Comparison of ENCODE assay signal across 8 cellular contexts in the genomic region with DNA sequence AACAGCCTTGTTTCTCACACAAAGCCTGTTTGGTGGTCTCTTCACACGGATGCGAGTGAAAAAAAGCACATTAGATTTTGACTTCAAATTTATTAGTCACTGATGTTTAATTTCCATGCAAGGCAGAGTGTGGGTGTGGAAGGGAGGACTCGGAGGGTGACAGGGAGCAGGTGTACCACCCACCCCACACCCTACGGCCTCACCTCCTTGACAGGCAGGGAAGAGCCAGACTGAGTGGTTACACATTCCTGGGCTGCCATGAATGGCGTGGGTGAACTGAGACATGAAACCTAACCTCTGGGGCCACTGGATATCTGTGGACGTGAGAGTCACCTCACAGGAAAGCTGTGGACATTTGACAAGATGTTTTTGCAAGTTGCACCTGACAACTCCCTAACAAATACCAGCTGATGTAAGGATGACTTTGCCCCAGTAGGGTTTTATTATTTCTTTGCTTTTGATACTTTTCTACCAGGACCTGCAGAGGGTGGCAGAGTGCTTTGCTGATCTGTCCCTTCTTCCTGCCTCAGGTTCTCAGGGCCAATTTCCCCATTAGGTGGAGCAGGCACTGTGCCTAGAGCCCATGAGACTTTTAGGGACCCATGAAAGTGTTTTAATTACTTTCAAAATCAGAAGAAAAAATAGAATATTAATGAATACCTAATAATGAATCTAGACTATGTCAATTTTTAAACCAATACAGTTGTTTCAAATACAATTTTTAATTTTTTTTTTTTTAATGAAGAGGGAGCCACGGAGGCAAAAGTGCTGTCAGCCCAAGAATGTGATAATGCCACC. TPM values are rescaled to one million over a fixed set of nuclear protein-coding genes. Genes with fewer than 3 reads are reported as not detected.
DNase-seq lines count a peak whose midpoint lies in the region; ATAC-seq and TF ChIP-seq lines count a peak whose summit lies in the region.

No MANE protein-coding gene starts in this region.

- no peaks in the 10 kb centered on the region for H3K36me3 Mint-ChIP-seq in activated naive CD4-positive, alpha-beta T cell treated with anti-CD3 and anti-CD28 coated beads for 36 hours (ENCODE audit: low read depth)

- H3K4me1 Mint-ChIP-seq in activated naive CD4-positive, alpha-beta T cell treated with anti-CD3 and anti-CD28 coated beads for 36 hours (ENCODE audit: low read depth) = peaks cover 2% of the 10 kb centered on the region

- H3K9me2 ChIP-seq in PC-9 (ENCODE audit: insufficient read depth) = no peaks in the 10 kb centered on the region

- no peaks in the 10 kb centered on the region for H3K9me3 Mint-ChIP-seq in activated naive CD4-positive, alpha-beta T cell treated with anti-CD3 and anti-CD28 coated beads for 36 hours

- H3K9me3 ChIP-seq in PC-9 (ENCODE audit: insufficient read depth, low read depth) = no peaks in the 10 kb centered on the region

- H3K27me3 Mint-ChIP-seq in activated naive CD4-positive, alpha-beta T cell treated with anti-CD3 and anti-CD28 coated beads for 36 hours (ENCODE audit: low read depth) = no peaks in the 10 kb centered on the region

- intact Hi-C loops in PC-9 (cut with micrococcal nuclease; ENCODE audit: unreplicated experiment) = loop anchor here (1.0 to 5.0 kb wide), 2 partner anchors 152 to 174 kb away; no protein-coding TSS in a partner anchor
- intact Hi-C loops in activated naive CD4-positive, alpha-beta T cell treated with anti-CD3 and anti-CD28 coated beads for 36 hours (cut with micrococcal nuclease) = loop anchor here (1.0 to 10.0 kb wide), 6 partner anchors 57 to 1012 kb away; a partner anchor contains a TSS
- intact Hi-C loops in Right ventricle myocardium superior (cut with DNase I) = loop anchor here (2.0 kb wide), 1 partner anchor 173 kb away; no protein-coding TSS in a partner anchor

- H3K4me3 Mint-ChIP-seq in activated naive CD4-positive, alpha-beta T cell treated with anti-CD3 and anti-CD28 coated beads for 36 hours = no peak overlapping the region

- no peak overlapping the region for H2AFZ ChIP-seq in PC-9

- BruUV-seq in PC-9 (replicated peaks; lab: Mats Ljungman, UMichigan) = no TSS peak

- no peak overlapping the region for H3K4me3 ChIP-seq in PC-9

- no peaks in the 10 kb centered on the region for H3K4me1 ChIP-seq in PC-9 (replicated peaks; ENCODE audit: insufficient read depth)

- DNase-seq in activated gamma-delta T cell treated with Interleukin-2 at 50 U/mL for 16 hours = peak; percentile 42
- no peak for DNase-seq in activated gamma-delta T cell (lab: John Stamatoyannopoulos, UW)
- DNase-seq in PC-9 = peak in 1 of 2 experiments; percentile 31
- peak; percentile 75 for DNase-seq in activated naive CD4-positive, alpha-beta T cell treated with anti-CD3 and anti-CD28 coated beads for 36 hours
- DNase-seq in Right ventricle myocardium superior = peak; percentile 66
- peak; percentile 61 for DNase-seq in putamen (ENCODE audit: low spot score)

- no peaks in the 10 kb centered on the region for H4K20me1 ChIP-seq in PC-9 (ENCODE audit: insufficient read depth)

- POLR2A ChIA-PET in PC-9 (lab: Charles Lee; ENCODE audit: unreplicated experiment) = no interaction called here

- no peak overlapping the region for H3K4me2 ChIP-seq in PC-9

- no peak overlapping the region for H3K27ac ChIP-seq in PC-9

- no peaks in the 10 kb centered on the region for H3K27me3 ChIP-seq in PC-9 (ENCODE audit: insufficient read depth, low read depth)

- H3K36me3 ChIP-seq in PC-9 (ENCODE audit: low read depth) = no peaks in the 10 kb centered on the region

- ATAC-seq in HG03108 (IDR thresholded peaks at IDR 0.05; ENCODE audit: unreplicated experiment) (peak; percentile 69), Right ventricle myocardium superior (ENCODE audit: poor library complexity) (peak; percentile 96), GM19455 (IDR thresholded peaks at IDR 0.05; ENCODE audit: unreplicated experiment) (no peak)

- peak; percentile 64 for TF ChIP-seq CTCF in PC-9 (conservative IDR thresholded peaks at IDR 0.05)

- no peaks in the 10 kb centered on the region for H3K79me2 ChIP-seq in PC-9 (ENCODE audit: low read depth)

- CTCF ChIA-PET in PC-9 (lab: Charles Lee) = interaction anchor here (0.7 kb wide), 1 partner anchor 172 kb away, joined by 7 read pairs; no protein-coding TSS in a partner anchor
- CTCF ChIA-PET in activated naive CD4-positive, alpha-beta T cell treated with anti-CD3 and anti-CD28 coated beads for 36 hours (lab: Charles Lee) = interaction anchor here (0.6 to 7.2 kb wide), 7 partner anchors 15 to 467 kb away, joined by 3 to 88 read pairs (median 8); no protein-coding TSS in a partner anchor

- no peak overlapping the region for H3K27ac Mint-ChIP-seq in activated naive CD4-positive, alpha-beta T cell treated with anti-CD3 and anti-CD28 coated beads for 36 hours

- H3F3A ChIP-seq in PC-9 (ENCODE audit: insufficient read depth, low read depth) = no peaks in the 10 kb centered on the region

RNA-seq across cellular contexts. Expression of a gene that starts 58.2 kb away (rescaled TPM):
- total RNA-seq in PC-9 (2021) (not detected in 2 replicates), Right ventricle myocardium superior (9.3 TPM)
- total RNA-seq in activated naive CD4-positive, alpha-beta T cell treated with anti-CD3 and anti-CD28 coated beads for 36 hours = 1 to 10 TPM; 1.3 to 1.7 TPM
